23 cellular contexts compared by ENCODE assay signal in the genomic region with DNA sequence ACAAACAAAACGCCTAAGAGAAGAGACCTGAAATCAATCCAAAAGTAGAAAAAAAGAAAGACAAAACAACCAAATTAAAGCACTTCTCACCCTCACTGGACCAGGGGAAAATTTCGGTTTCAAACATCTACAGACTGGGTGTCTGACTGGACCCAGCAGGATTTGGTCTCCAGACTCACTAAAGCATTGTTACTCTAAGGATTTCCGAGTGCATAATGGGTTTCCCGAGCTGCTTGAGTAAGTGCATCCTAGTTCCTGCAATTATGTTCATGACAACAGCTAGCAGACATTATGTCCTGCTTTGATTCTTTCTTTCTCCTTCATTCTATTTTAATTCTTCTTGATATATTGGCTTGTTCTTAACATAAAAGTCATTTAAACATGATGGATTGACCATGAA. TPM values are rescaled to one million over a fixed set of nuclear protein-coding genes. Genes with fewer than 3 reads are reported as not detected.
DNase-seq lines count a peak whose midpoint lies in the region; ATAC-seq and TF ChIP-seq lines count a peak whose summit lies in the region.
"Had no signal": no experiment of that assay in that cellular context is flagged by ENCODE, and none has a peak within 500 bp of the region (broad histone marks: within the 10 kb centered on the region; RNA-seq: fewer than 3 reads in every experiment).

No MANE protein-coding gene starts in this region.

- peak overlapping the region; percentile 0 to 48 for H3K27ac ChIP-seq in left lung
- H3K27ac ChIP-seq in smooth muscle cell (ENCODE audit: low read depth) = peak overlapping the region; percentile 61
- H3K27ac ChIP-seq in trophoblast cell (ENCODE audit: low read depth, low read length) = no peak overlapping the region
- H3K27ac ChIP-seq: dorsolateral prefrontal cortex, hepatocyte, RWPE1 had no signal

- H3K4me3 Mint-ChIP-seq in IgD-negative memory B cell (peak overlapping the region in 1 of 4 donors; percentile 32), T-helper 17 cell (no peak overlapping the region)
- H3K4me3 Mint-ChIP-seq: activated naive CD8-positive, alpha-beta T cell treated with anti-CD3 and anti-CD28 coated beads, Interleukin-2, amount 10 ng/mL, durations not matched to agents 7 days and 5 days; nephron progenitor cell; T-helper 1 cell treated with Interleukin-12 subunit alpha and Interleukin-12 subunit beta and Interleukin-4 antibody, amounts not matched to agents 30 μg/mL and 1 μg/mL, for 36 hours; WTC11 had no signal

- H2AFZ ChIP-seq in smooth muscle cell (ENCODE audit: low read depth) (no peak overlapping the region), trophoblast cell (ENCODE audit: insufficient read depth, low read length, poor library complexity) (no peak overlapping the region)
- H2AFZ ChIP-seq: hepatocyte had no signal

- H2BK12ac ChIP-seq in trophoblast cell (ENCODE audit: low read length) = no peak overlapping the region

- H3K4me2 ChIP-seq in smooth muscle cell (no peak overlapping the region), trophoblast cell (ENCODE audit: low read length) (no peak overlapping the region)
- H3K4me2 ChIP-seq: hepatocyte had no signal

- H2BK120ac ChIP-seq in trophoblast cell (ENCODE audit: insufficient read depth, low read length, poor library complexity) = no peak overlapping the region

- H3K9me3 Mint-ChIP-seq in IgD-negative memory B cell = peaks cover 0 to 4% (median 3%) of the 10 kb centered on the region in 3 donors
- H3K9me3 Mint-ChIP-seq: activated naive CD8-positive, alpha-beta T cell treated with anti-CD3 and anti-CD28 coated beads, Interleukin-2, amount 10 ng/mL, durations not matched to agents 7 days and 5 days; nephron progenitor cell had no signal

- H2BK5ac ChIP-seq in trophoblast cell (ENCODE audit: low read depth, low read length, poor library complexity) = no peak overlapping the region

- H3K27ac Mint-ChIP-seq in IgD-negative memory B cell = peak overlapping the region in 2 of 3 donors; percentile 1 to 71
- no peak overlapping the region for H3K27ac Mint-ChIP-seq in T-helper 17 cell
- H3K27ac Mint-ChIP-seq: activated naive CD8-positive, alpha-beta T cell treated with anti-CD3 and anti-CD28 coated beads, Interleukin-2, amount 10 ng/mL, durations not matched to agents 7 days and 5 days; nephron progenitor cell; T-helper 1 cell treated with Interleukin-12 subunit alpha and Interleukin-12 subunit beta and Interleukin-4 antibody, amounts not matched to agents 30 μg/mL and 1 μg/mL, for 36 hours; WTC11 had no signal

- no peak overlapping the region for H3K23ac ChIP-seq in trophoblast cell (ENCODE audit: low read length)

- DNase-seq in NCI-H748 treated with DMSO at 0.1 percent for 48 hours (lab: John Stamatoyannopoulos, UW) (peak; percentile 16), left lung (no peak), smooth muscle cell (lab: John Stamatoyannopoulos, UW; ENCODE audit: unreplicated experiment) (no peak), T-helper 17 cell (no peak), trophoblast cell (no peak)
- DNase-seq: activated naive CD8-positive, alpha-beta T cell treated with anti-CD3 and anti-CD28 coated beads, Interleukin-2, amount 10 ng/mL, durations not matched to agents 7 days and 5 days; DMS153; dorsolateral prefrontal cortex; islet precursor cell; KBM-7; mesendoderm; nephron progenitor cell; retina; stimulated activated CD4-positive, alpha-beta T cell treated with anti-CD3 and anti-CD28 coated beads, Interleukin-4, amount 100 ng/mL, for 1 hour; substantia nigra had no signal

- H3K4me1 ChIP-seq in left lung (peaks cover 0 to 4% of the 10 kb centered on the region in 2 donors), smooth muscle cell (ENCODE audit: low read depth) (peaks cover 3% of the 10 kb centered on the region), trophoblast cell (ENCODE audit: control insufficient read depth in 1 of 2, insufficient read depth in 2 of 2, low read length in 2 of 2) (peaks cover 0 to 2% of the 10 kb centered on the region in 2 experiments)
- H3K4me1 ChIP-seq: breast epithelium had no signal

- H3K4me1 Mint-ChIP-seq in IgD-negative memory B cell (peaks cover 3 to 21% (median 6%) of the 10 kb centered on the region in 3 donors), T-helper 17 cell (peaks cover 6% of the 10 kb centered on the region)
- H3K4me1 Mint-ChIP-seq: activated naive CD8-positive, alpha-beta T cell treated with anti-CD3 and anti-CD28 coated beads, Interleukin-2, amount 10 ng/mL, durations not matched to agents 7 days and 5 days had no signal

- H3K9me3 ChIP-seq in left lung (no peaks in the 10 kb centered on the region), smooth muscle cell (replicated peaks; ENCODE audit: low read depth) (no peaks in the 10 kb centered on the region), T-helper 17 cell (ENCODE audit: control insufficient read depth, low read length, poor library complexity, severe bottlenecking) (no peaks in the 10 kb centered on the region), trophoblast cell (ENCODE audit: insufficient read depth, low read depth, low read length) (no peaks in the 10 kb centered on the region)
- H3K9me3 ChIP-seq: breast epithelium had no signal

- H3K9ac ChIP-seq in smooth muscle cell (ENCODE audit: low read depth) (no peak overlapping the region), trophoblast cell (ENCODE audit: low read length) (no peak overlapping the region)

- H3F3A ChIP-seq in smooth muscle cell (ENCODE audit: low read depth) = peaks cover 34% of the 10 kb centered on the region

- H3K36me3 ChIP-seq in left lung (no peaks in the 10 kb centered on the region), smooth muscle cell (ENCODE audit: low read depth) (peaks cover 5% of the 10 kb centered on the region), trophoblast cell (ENCODE audit: control insufficient read depth in 1 of 2, insufficient read depth in 2 of 2, low read length in 2 of 2) (no peaks in the 10 kb centered on the region)
- H3K36me3 ChIP-seq: breast epithelium had no signal

- H3K14ac ChIP-seq in trophoblast cell (ENCODE audit: low read length) = no peak overlapping the region

- H3K27me3 ChIP-seq in left lung = no peaks in the 10 kb centered on the region
- H3K27me3 ChIP-seq in smooth muscle cell (ENCODE audit: low read depth) = no peaks in the 10 kb centered on the region
- no peaks in the 10 kb centered on the region for H3K27me3 ChIP-seq in trophoblast cell (ENCODE audit: insufficient read depth, low read length)
- H3K27me3 ChIP-seq: breast epithelium, dorsolateral prefrontal cortex, hepatocyte had no signal

- H3K4ac ChIP-seq in trophoblast cell (ENCODE audit: low read depth, low read length) = no peak overlapping the region

- H4K8ac ChIP-seq in trophoblast cell (ENCODE audit: low read depth, low read length) = no peak overlapping the region

- TF ChIP-seq CTCF in left lung (IDR thresholded peaks at IDR 0.05) (no peak), smooth muscle cell (IDR thresholded peaks at IDR 0.05; ENCODE audit: borderline replicate concordance, insufficient read depth, poor library complexity, severe bottlenecking) (no peak)

- no peak overlapping the region for H3K4me3 ChIP-seq in left lung
- H3K4me3 ChIP-seq in smooth muscle cell = no peak overlapping the region
- H3K4me3 ChIP-seq in trophoblast cell (ENCODE audit: low read depth, low read length) = no peak overlapping the region
- H3K4me3 ChIP-seq: breast epithelium, dorsolateral prefrontal cortex, hepatocyte had no signal

- peaks cover 90% of the 10 kb centered on the region for H4K20me1 ChIP-seq in smooth muscle cell (ENCODE audit: low read depth)

- H3K79me2 ChIP-seq in smooth muscle cell (ENCODE audit: low read depth) (no peaks in the 10 kb centered on the region), trophoblast cell (ENCODE audit: control insufficient read depth, insufficient read depth, low read length, poor library complexity) (no peaks in the 10 kb centered on the region)
- H3K79me2 ChIP-seq: hepatocyte had no signal

- H2AK5ac ChIP-seq in trophoblast cell (ENCODE audit: low read length) = no peak overlapping the region

- ATAC-seq in left lung (peak; percentile 38), T-helper 17 cell (no peak), GM21390 (IDR thresholded peaks at IDR 0.05; ENCODE audit: unreplicated experiment) (no peak)
- ATAC-seq: esophagus mucosa, WTC11 had no signal

- WGBS in smooth muscle cell (ENCODE audit: low lambda C conversion rate) = 72% methylated on average over 4 of the region's 4 CpGs
- no CpG with 5 or more reads among the region's 4 CpGs for WGBS in trophoblast cell (ENCODE audit: extremely low coverage, insufficient coverage, insufficient read length)

- H3K36me3 Mint-ChIP-seq in IgD-negative memory B cell (peaks cover 3% of the 10 kb centered on the region), T-helper 17 cell (ENCODE audit: low read depth) (no peaks in the 10 kb centered on the region)
- H3K36me3 Mint-ChIP-seq: activated naive CD8-positive, alpha-beta T cell treated with anti-CD3 and anti-CD28 coated beads, Interleukin-2, amount 10 ng/mL, durations not matched to agents 7 days and 5 days; WTC11 had no signal

- no peak overlapping the region for H3K18ac ChIP-seq in trophoblast cell (ENCODE audit: low read length)

- no peak overlapping the region for H4K12ac ChIP-seq in trophoblast cell (ENCODE audit: low read depth, low read length)

- H3K79me1 ChIP-seq in trophoblast cell (ENCODE audit: low read length) = no peaks in the 10 kb centered on the region

- H3K27me3 Mint-ChIP-seq in IgD-negative memory B cell (no peaks in the 10 kb centered on the region), T-helper 17 cell (no peaks in the 10 kb centered on the region)
- H3K27me3 Mint-ChIP-seq: activated naive CD8-positive, alpha-beta T cell treated with anti-CD3 and anti-CD28 coated beads, Interleukin-2, amount 10 ng/mL, durations not matched to agents 7 days and 5 days had no signal

- no peak overlapping the region for H4K91ac ChIP-seq in trophoblast cell (ENCODE audit: low read depth, low read length)

- intact Hi-C loops in left lung (cut with DNase I) = no loop called here

RNA-seq across cellular contexts. Expression of a gene that starts 51.8 kb away (rescaled TPM):
- polyA plus RNA-seq in IgD-negative memory B cell = 50.4 TPM
- total RNA-seq in left lung = 10 to 100 TPM; 44.1 to 48.6 TPM
- total RNA-seq in smooth muscle cell = 101 and 126 TPM in 2 replicates
- 81.2 and 83.9 TPM in 2 replicates for polyA plus RNA-seq in smooth muscle cell
- 10 to 100 TPM; 10.6 to 16.6 TPM for total RNA-seq in T-helper 17 cell
- polyA plus RNA-seq in trophoblast cell (2013) = 61.0 and 61.4 TPM in 2 replicates
